19 cellular contexts compared by ENCODE assay signal in the genomic region with DNA sequence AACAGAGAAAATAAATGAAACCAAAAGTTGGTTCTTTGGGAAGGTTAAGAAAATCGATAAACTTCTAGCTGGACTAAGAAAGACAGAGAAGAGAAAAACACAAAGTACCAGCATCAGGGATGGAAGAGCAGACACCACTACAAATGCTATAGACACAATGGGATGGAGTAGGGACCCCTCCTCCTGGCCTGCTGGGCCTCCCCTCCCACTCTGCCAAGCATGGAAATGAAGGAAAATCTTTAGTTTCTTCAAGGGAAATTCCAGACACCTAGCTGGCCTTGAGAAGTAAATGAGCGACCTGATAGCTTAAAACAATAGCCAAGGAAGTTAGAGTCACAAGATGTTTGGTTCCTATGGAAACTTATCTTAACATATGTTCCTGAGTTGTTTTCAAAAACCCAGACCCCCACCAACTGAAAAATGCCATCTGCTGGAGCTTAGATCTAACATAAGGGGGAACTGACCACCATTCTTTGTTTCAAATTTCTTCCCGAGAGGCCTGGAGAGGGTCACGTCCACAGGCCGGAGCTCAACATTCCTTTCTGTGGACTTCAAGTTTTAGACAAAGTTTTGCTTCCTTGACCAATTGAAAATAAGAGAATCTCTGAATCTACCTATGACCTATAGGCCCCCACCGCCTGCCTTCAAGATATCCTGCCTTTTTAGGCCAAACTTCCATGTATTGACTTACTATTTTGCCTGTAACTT.
DNase-seq lines count a peak whose midpoint lies in the region; TF ChIP-seq lines count a peak whose summit lies in the region.
"Had no signal": no experiment of that assay in that cellular context is flagged by ENCODE, and none has a peak within 500 bp of the region (broad histone marks: within the 10 kb centered on the region; RNA-seq: fewer than 3 reads in every experiment).

No MANE protein-coding gene starts in this region.

- CTCF ChIA-PET in Caco-2 (lab: Charles Lee) = interaction anchor here (1.0 to 2.8 kb wide), 2 partner anchors 9 to 34 kb away, joined by 3 to 17 read pairs; no protein-coding TSS in a partner anchor

- H3K27ac Mint-ChIP-seq in Caco-2 (ENCODE audit: unreplicated experiment) (peak overlapping the region; percentile 59), endodermal cell (peak overlapping the region; percentile 32)
- H3K27ac Mint-ChIP-seq: B cell had no signal

- H3K27ac ChIP-seq in endodermal cell (ENCODE audit: low read depth, low read length) = no peak overlapping the region
- H3K27ac ChIP-seq: KMS-11, PC-9, RWPE1 had no signal

- no peak overlapping the region for H3K9ac ChIP-seq in endodermal cell (ENCODE audit: extremely low read depth, low read length, poor library complexity, severe bottlenecking)
- H3K9ac ChIP-seq: KMS-11 had no signal

- H3K4me1 Mint-ChIP-seq in Caco-2 (ENCODE audit: low read depth, unreplicated experiment) = peaks cover 17% of the 10 kb centered on the region
- H3K4me1 Mint-ChIP-seq in endodermal cell = peaks cover 31% of the 10 kb centered on the region
- H3K4me1 Mint-ChIP-seq: B cell; CD4-positive, CD25-positive, alpha-beta regulatory T cell had no signal

- peaks cover 18% of the 10 kb centered on the region; the same call in 1 of the 2 replicates for H3K4me1 ChIP-seq in Caco-2
- no peaks in the 10 kb centered on the region for H3K4me1 ChIP-seq in endodermal cell (ENCODE audit: control insufficient read depth, insufficient read depth, low read length)

- no TSS peak for BruUV-seq in Caco-2 (replicated peaks; lab: Mats Ljungman, UMichigan)

- WGBS in endodermal cell (ENCODE audit: insufficient coverage in 1 of 2, insufficient read length in 1 of 2), 2 experiments = 86 to 96% methylated on average over 3 to 6 of the region's 6 CpGs

- H3K9me3 ChIP-seq in Caco-2 (peaks cover 6% of the 10 kb centered on the region; the same call in 1 of the 2 replicates), endodermal cell (ENCODE audit: control insufficient read depth, low read length) (peaks cover 4% of the 10 kb centered on the region)

- H3K4me3 Mint-ChIP-seq in Caco-2 (ENCODE audit: unreplicated experiment) (no peak overlapping the region), endodermal cell (no peak overlapping the region)
- H3K4me3 Mint-ChIP-seq: B cell; CD4-positive, CD25-positive, alpha-beta regulatory T cell had no signal

- POLR2A ChIA-PET in Caco-2 (lab: Charles Lee) = no interaction called here

- H3K36me3 ChIP-seq in Caco-2 (ENCODE audit: control insufficient read depth, insufficient read depth, low read length) (no peaks in the 10 kb centered on the region), endodermal cell (ENCODE audit: control insufficient read depth, insufficient read depth, low read length) (no peaks in the 10 kb centered on the region)

- no peak for DNase-seq in Caco-2
- peak; percentile 88 for DNase-seq in NCI-H524 treated with DMSO at 0.1 percent for 48 hours (lab: John Stamatoyannopoulos, UW)
- peak; percentile 59 for DNase-seq in endodermal cell
- peak; percentile 66 for DNase-seq in left kidney (ENCODE audit: low read depth, low spot score)
- no peak for DNase-seq in GM20000 (ENCODE audit: low spot score)
- no peak for DNase-seq in KBM-7
- DNase-seq in stimulated activated CD4-positive, alpha-beta T cell treated with anti-CD3 and anti-CD28 coated beads, Interleukin-4, amount 100 ng/mL, for 1 hour = no peak
- no peak for DNase-seq in COR-L47 (lab: John Stamatoyannopoulos, UW)
- DNase-seq: 8988T; CD4-positive, CD25-positive, alpha-beta regulatory T cell; NCI-H1417; NCI-H187; NCI-H2107; NCI-H510A; PC-9; SIG-M5 had no signal

- H3K27me3 ChIP-seq in Caco-2 (replicated peaks; ENCODE audit: control insufficient read depth, insufficient read depth, low read length) (no peaks in the 10 kb centered on the region), endodermal cell (ENCODE audit: control insufficient read depth, insufficient read depth, low read length, poor library complexity, severe bottlenecking) (no peaks in the 10 kb centered on the region)

- no peak for TF ChIP-seq CTCF in Caco-2 (IDR thresholded peaks at IDR 0.05; ENCODE audit: insufficient read depth in 1 of 2, low read depth in 1 of 2, low read length in 1 of 2, severe bottlenecking in 1 of 2, unreplicated experiment in 1 of 2)
- TF ChIP-seq CTCF in endodermal cell (conservative IDR thresholded peaks at IDR 0.05) = no peak
- TF ChIP-seq CTCF in GM20000 (IDR thresholded peaks at IDR 0.05; ENCODE audit: extremely low read depth, missing control alignments) = no peak

- in situ Hi-C loops in KBM-7 (cut with MboI; ENCODE audit: low pct_unique_long_range_greater_than_20kb, low sequenced_read_pairs) = no loop called here

- H3K9me3 Mint-ChIP-seq in Caco-2 (ENCODE audit: unreplicated experiment) (no peaks in the 10 kb centered on the region), endodermal cell (no peaks in the 10 kb centered on the region)

- H3K4me3 ChIP-seq in Caco-2 (ENCODE audit: low read depth, low read length) = no peak overlapping the region
- no peak overlapping the region for H3K4me3 ChIP-seq in endodermal cell (ENCODE audit: low read length)
- H3K4me3 ChIP-seq: PC-9 had no signal

- intact Hi-C loops in Caco-2 (cut with micrococcal nuclease; ENCODE audit: unreplicated experiment) = no loop called here

- no peaks in the 10 kb centered on the region for H3K27me3 Mint-ChIP-seq in Caco-2 (ENCODE audit: insufficient read depth, unreplicated experiment)
- H3K27me3 Mint-ChIP-seq in endodermal cell (ENCODE audit: insufficient read depth) = peaks cover 7% of the 10 kb centered on the region

- H3K36me3 Mint-ChIP-seq in Caco-2 (ENCODE audit: insufficient read depth, unreplicated experiment) (peaks cover 4% of the 10 kb centered on the region), endodermal cell (ENCODE audit: low read depth) (no peaks in the 10 kb centered on the region)
- H3K36me3 Mint-ChIP-seq: CD4-positive, CD25-positive, alpha-beta regulatory T cell had no signal

Comparison
In these comparisons a context has a peak if more than half of its experiments do, and no peak if none do; other contexts are left out.
1. DNase-seq: peak in NCI-H524 treated with DMSO at 0.1 percent for 48 hours (single experiment), endodermal cell (single experiment) and left kidney (single experiment); none in Caco-2 (0 of 2), GM20000 (single experiment), KBM-7 (single experiment), stimulated activated CD4-positive, alpha-beta T cell treated with anti-CD3 and anti-CD28 coated beads, Interleukin-4, amount 100 ng/mL, for 1 hour (single experiment) and COR-L47 (single experiment).